18 cellular contexts compared by ENCODE assay signal in genomic region chr3:170111147-170111771, GRCh38.
DNase-seq lines count a peak whose midpoint lies in the region; ATAC-seq and TF ChIP-seq lines count a peak whose summit lies in the region.
"Had no signal": no experiment of that assay in that cellular context is flagged by ENCODE, and none has a peak within 500 bp of the region (broad histone marks: within the 10 kb centered on the region; RNA-seq: fewer than 3 reads in every experiment).

No MANE protein-coding gene starts in this region.

- H2AFZ ChIP-seq in mesenchymal stem cell (ENCODE audit: low read depth, low read length), result no peak overlapping the region
- H2AFZ ChIP-seq: PC-9 had no signal

- peaks cover 66% of the 10 kb centered on the region for H3K36me3 Mint-ChIP-seq in stimulated activated naive CD8-positive, alpha-beta T cell treated with anti-CD3 and anti-CD28 coated beads, Interleukin-15, Interleukin-2, amounts not matched to agents 100 ng/mL and 50 ng/mL, for 24 hours (ENCODE audit: low read depth)
- peaks cover 27% of the 10 kb centered on the region for H3K36me3 Mint-ChIP-seq in memory B cell

- H3K4me1 ChIP-seq in HEK293 (ENCODE audit: control insufficient read depth, insufficient read depth, low read length), result no peaks in the 10 kb centered on the region
- peaks cover 13% of the 10 kb centered on the region for H3K4me1 ChIP-seq in effector memory CD4-positive, alpha-beta T cell (ENCODE audit: control insufficient read depth, insufficient read depth, low read length, poor library complexity, severe bottlenecking)
- H3K4me1 ChIP-seq in mesenchymal stem cell (ENCODE audit: control insufficient read depth, insufficient read depth, low read depth, low read length), result no peaks in the 10 kb centered on the region
- H3K4me1 ChIP-seq: BLaER1 had no signal

- H3K36me3 ChIP-seq in HEK293 (ENCODE audit: control insufficient read depth in 2 of 2, insufficient read depth in 1 of 2, low read length in 2 of 2) (peaks cover 12 to 61% of the 10 kb centered on the region in 2 experiments), mesenchymal stem cell (ENCODE audit: control insufficient read depth in 1 of 2, insufficient read depth in 2 of 2, low read depth in 1 of 2, low read length in 2 of 2) (peaks cover 5 to 94% of the 10 kb centered on the region in 2 experiments)
- peaks cover 40% of the 10 kb centered on the region for H3K36me3 ChIP-seq in effector memory CD4-positive, alpha-beta T cell (ENCODE audit: control insufficient read depth, insufficient read depth, low read length)

- no peaks in the 10 kb centered on the region for H3K9me3 Mint-ChIP-seq in stimulated activated naive CD8-positive, alpha-beta T cell treated with anti-CD3 and anti-CD28 coated beads, Interleukin-15, Interleukin-2, amounts not matched to agents 100 ng/mL and 50 ng/mL, for 24 hours
- H3K9me3 Mint-ChIP-seq in memory B cell, result peaks cover 2% of the 10 kb centered on the region
- H3K9me3 Mint-ChIP-seq: IgD-negative memory B cell had no signal

- 98% methylated on average over 8 of the region's 9 CpGs for WGBS in mesenchymal stem cell

- no peak overlapping the region for H2BK15ac ChIP-seq in mesenchymal stem cell (ENCODE audit: low read depth, poor library complexity, severe bottlenecking)

- no peak overlapping the region for H2BK12ac ChIP-seq in mesenchymal stem cell (ENCODE audit: low read length in 2 of 2)

- POLR2A ChIA-PET in HEK293 (lab: Yijun Ruan, JAX), result no interaction called here

- H3K9me3 ChIP-seq in HEK293 (ENCODE audit: control insufficient read depth, insufficient read depth, low read depth, low read length), result no peaks in the 10 kb centered on the region
- H3K9me3 ChIP-seq in effector memory CD4-positive, alpha-beta T cell (ENCODE audit: control insufficient read depth, low read length), result no peaks in the 10 kb centered on the region
- no peaks in the 10 kb centered on the region for H3K9me3 ChIP-seq in mesenchymal stem cell (ENCODE audit: control insufficient read depth, low read length)
- H3K9me3 ChIP-seq: BLaER1 had no signal

- no peaks in the 10 kb centered on the region for H3K27me3 Mint-ChIP-seq in stimulated activated naive CD8-positive, alpha-beta T cell treated with anti-CD3 and anti-CD28 coated beads, Interleukin-15, Interleukin-2, amounts not matched to agents 100 ng/mL and 50 ng/mL, for 24 hours
- H3K27me3 Mint-ChIP-seq in memory B cell, result no peaks in the 10 kb centered on the region
- H3K27me3 Mint-ChIP-seq: IgD-negative memory B cell had no signal

- H3K4me3 ChIP-seq in HEK293 (ENCODE audit: low read depth, low read length) (no peak overlapping the region), mesenchymal stem cell (ENCODE audit: insufficient read depth in 1 of 2, low read depth in 1 of 2, low read length in 2 of 2) (no peak overlapping the region)
- no peak overlapping the region for H3K4me3 ChIP-seq in effector memory CD4-positive, alpha-beta T cell (ENCODE audit: insufficient read depth, low read depth, low read length, poor library complexity, severe bottlenecking)
- H3K4me3 ChIP-seq: BLaER1, GM12878, PC-9 had no signal

- DNase-seq in stimulated activated naive CD8-positive, alpha-beta T cell treated with anti-CD3 and anti-CD28 coated beads, Interleukin-15, Interleukin-2, amounts not matched to agents 100 U/mL and 50 U/mL, for 24 hours, result no peak
- DNase-seq in memory B cell (ENCODE audit: low spot score in 2 of 2) (no peak), mesenchymal stem cell (no peak), C1 segment of cervical spinal cord (lab: John Stamatoyannopoulos, UW) (no peak)
- DNase-seq in effector memory CD4-positive, alpha-beta T cell, result no peak
- DNase-seq: DMS79, HCEC 1CT, NCI-H1417, NCI-H1930, NCI-H2171, NCI-H774, PC-9 had no signal

- H3K79me1 ChIP-seq in mesenchymal stem cell (replicated peaks; ENCODE audit: low read length, poor library complexity, severe bottlenecking), result peaks cover 8% of the 10 kb centered on the region

- H3K14ac ChIP-seq in mesenchymal stem cell (ENCODE audit: low read length in 2 of 2), result no peak overlapping the region

- no peak overlapping the region for H4K8ac ChIP-seq in mesenchymal stem cell (ENCODE audit: low read length)

- H3K27ac ChIP-seq in HEK293 (ENCODE audit: extremely low read depth, low read depth, low read length), result no peak overlapping the region
- no peak overlapping the region for H3K27ac ChIP-seq in effector memory CD4-positive, alpha-beta T cell (ENCODE audit: insufficient read depth, low read length, poor library complexity, severe bottlenecking)
- H3K27ac ChIP-seq in mesenchymal stem cell (ENCODE audit: low read length, poor library complexity, severe bottlenecking), result no peak overlapping the region
- H3K27ac ChIP-seq: BLaER1, PC-9 had no signal

- H3K27me3 ChIP-seq in effector memory CD4-positive, alpha-beta T cell (replicated peaks; ENCODE audit: control insufficient read depth, insufficient read depth, low read length, poor library complexity, severe bottlenecking), result no peaks in the 10 kb centered on the region
- H3K27me3 ChIP-seq in mesenchymal stem cell (ENCODE audit: control insufficient read depth in 1 of 2, insufficient read depth in 1 of 2, low read length in 2 of 2), result no peaks in the 10 kb centered on the region
- H3K27me3 ChIP-seq: BLaER1 had no signal

- no peak overlapping the region for H4K91ac ChIP-seq in mesenchymal stem cell (ENCODE audit: low read length)

- CTCF ChIA-PET in HEK293 (lab: Yijun Ruan, JAX), result interaction anchor here (0.8 kb wide), 1 partner anchor 127 kb away, joined by 3 read pairs; no protein-coding TSS in a partner anchor

- H2BK120ac ChIP-seq in mesenchymal stem cell (ENCODE audit: low read depth, low read length), result no peak overlapping the region

- peaks cover 12% of the 10 kb centered on the region for H3K4me1 Mint-ChIP-seq in stimulated activated naive CD8-positive, alpha-beta T cell treated with anti-CD3 and anti-CD28 coated beads, Interleukin-15, Interleukin-2, amounts not matched to agents 100 ng/mL and 50 ng/mL, for 24 hours (ENCODE audit: low read depth)
- H3K4me1 Mint-ChIP-seq in memory B cell, result peaks cover 14% of the 10 kb centered on the region

- H3K4me2 ChIP-seq in mesenchymal stem cell (ENCODE audit: low read length, poor library complexity, severe bottlenecking), result no peak overlapping the region
- H3K4me2 ChIP-seq: BLaER1, PC-9 had no signal

- H3K4me3 Mint-ChIP-seq in stimulated activated naive CD8-positive, alpha-beta T cell treated with anti-CD3 and anti-CD28 coated beads, Interleukin-15, Interleukin-2, amounts not matched to agents 100 ng/mL and 50 ng/mL, for 24 hours, result no peak overlapping the region
- no peak overlapping the region for H3K4me3 Mint-ChIP-seq in memory B cell
- H3K4me3 Mint-ChIP-seq: IgD-negative memory B cell had no signal

- H3K27ac Mint-ChIP-seq in stimulated activated naive CD8-positive, alpha-beta T cell treated with anti-CD3 and anti-CD28 coated beads, Interleukin-15, Interleukin-2, amounts not matched to agents 100 ng/mL and 50 ng/mL, for 24 hours, result peak overlapping the region; percentile 55
- peak overlapping the region; percentile 82 for H3K27ac Mint-ChIP-seq in memory B cell

- H2BK5ac ChIP-seq in mesenchymal stem cell (ENCODE audit: low read depth, low read length, poor library complexity, severe bottlenecking), result no peak overlapping the region

- no peak overlapping the region for H3K18ac ChIP-seq in mesenchymal stem cell (ENCODE audit: low read depth in 1 of 2, low read length in 2 of 2)

- ATAC-seq in stimulated activated naive CD8-positive, alpha-beta T cell treated with anti-CD3 and anti-CD28 coated beads, Interleukin-15, Interleukin-2, amounts not matched to agents 100 U/mL and 50 U/mL, for 24 hours, result no peak
- no peak for ATAC-seq in memory B cell (ENCODE audit: low read depth)
- ATAC-seq: GM12878, Right ventricle myocardium inferior had no signal

- no peak overlapping the region for H3K9ac ChIP-seq in mesenchymal stem cell (ENCODE audit: low read length)
- H3K9ac ChIP-seq: BLaER1 had no signal

- no peak for TF ChIP-seq CTCF in HEK293 (tag by site-specific recombination; IDR thresholded peaks at IDR 0.05)

- no peak overlapping the region for H3K4ac ChIP-seq in mesenchymal stem cell (ENCODE audit: low read depth in 1 of 2, low read length in 2 of 2)

- no peak overlapping the region for H2AK5ac ChIP-seq in mesenchymal stem cell (ENCODE audit: low read length, severe bottlenecking)

- no peak overlapping the region for H3K23ac ChIP-seq in mesenchymal stem cell (ENCODE audit: low read length in 2 of 2)

TF ChIP-seq in HEK293, 187 proteins besides CTCF, POLR2A, EP300 and RAD21:
- TF ChIP-seq PRDM6 (tag by site-specific recombination; IDR thresholded peaks at IDR 0.05), result no peak
- TF ChIP-seq ZNF366 (tag by site-specific recombination; conservative IDR thresholded peaks at IDR 0.05), result peak; percentile 98
